7 cellular contexts compared by ENCODE assay signal in the genomic region with DNA sequence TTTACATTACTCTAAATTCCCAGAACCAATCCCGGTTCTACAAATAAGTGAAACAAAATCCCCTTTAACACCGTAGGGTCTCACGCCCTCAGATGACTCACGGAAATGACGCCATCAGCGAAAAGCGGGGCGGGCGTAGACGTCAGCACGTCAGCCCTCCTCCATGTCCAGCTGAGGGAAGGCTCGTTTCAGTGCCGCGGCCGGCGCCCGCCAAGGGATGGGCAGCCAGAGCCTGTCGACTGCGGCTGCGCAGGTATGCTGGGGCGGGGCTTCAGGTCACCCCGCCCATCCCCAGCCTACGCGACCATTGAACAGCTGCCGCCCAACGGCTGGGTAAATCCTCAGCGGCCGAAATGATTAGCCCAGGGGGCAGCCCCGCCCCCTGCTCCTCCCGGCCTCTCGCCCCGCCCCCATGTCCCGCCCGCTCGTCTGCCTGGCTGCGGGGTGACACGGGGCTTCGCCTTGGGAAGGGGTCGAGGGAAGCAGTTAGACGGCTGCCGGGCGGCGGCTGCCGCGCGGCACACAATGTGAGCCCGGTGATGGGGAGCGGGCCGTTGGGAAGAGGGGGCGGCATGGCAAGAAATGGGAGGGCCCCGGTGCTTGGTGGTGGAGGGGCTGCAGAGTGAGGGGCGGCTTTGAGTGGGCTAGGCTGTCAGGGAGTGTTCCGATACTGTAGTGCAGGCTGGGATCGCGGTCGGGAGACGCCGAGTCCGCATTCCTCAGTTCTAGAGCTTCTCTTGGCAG. TPM values are rescaled to one million over a fixed set of nuclear protein-coding genes. Genes with fewer than 3 reads are reported as not detected.
A peak's percentile ranks its signal among the peaks of the same experiment; 100 is the strongest.
DNase-seq lines count a peak whose midpoint lies in the region; ATAC-seq, FAIRE-seq and TF ChIP-seq lines count a peak whose summit lies in the region.

A gene (plus strand): TSS at position 420 of the 744 bp plus-strand sequence. CDS start 1,510 bp downstream, outside the sequence.

- peak within 1 kb of the TSS; percentile 71 for H3K9ac ChIP-seq in GM12878 (ENCODE audit: control insufficient read depth, insufficient read depth, low read length)

- CTCF ChIA-PET in GM12878 (lab: Yijun Ruan, JAX) = interaction anchor here (0.6 kb wide), 1 partner anchor 146 kb away, joined by 3 read pairs; no protein-coding TSS in a partner anchor

- no peak for TF ChIP-seq EP300 in GM12878 (IDR thresholded peaks at IDR 0.05; ENCODE audit: borderline replicate concordance in 1 of 2, control insufficient read depth in 1 of 2, low read depth in 2 of 2, low read length in 2 of 2)

- no TSS peak for BruUV-seq in GM12878 (replicated peaks; lab: Mats Ljungman, UMichigan)

- POLR2A ChIA-PET in GM12878 (lab: Charles Lee) = interaction anchor here (0.7 to 1.2 kb wide), 4 partner anchors 16 to 224 kb away, joined by 3 to 4 read pairs (median 4); a partner anchor contains a TSS

- DNase-seq in NCI-H2081 (lab: John Stamatoyannopoulos, UW) (peak; percentile 97), T1000 (lab: John Stamatoyannopoulos, UW) (peak; percentile 98), GM12878 (ENCODE audit: low read depth, low spot score) (peak; percentile 94), hippocampal formation (lab: John Stamatoyannopoulos, UW) (peak; percentile 95 to 98), retina (peak; percentile 99)

- intact Hi-C loops in GM12878 (cut with micrococcal nuclease; ENCODE audit: unreplicated experiment) = loop anchor here (2.0 kb wide), 2 partner anchors 104 to 224 kb away; a partner anchor contains a TSS

- TF ChIP-seq CTCF in GM12878 (IDR thresholded peaks at IDR 0.05 in 2 of 3, conservative IDR thresholded peaks at IDR 0.05 in 1 of 3; ENCODE audit: control insufficient read depth in 2 of 3, extremely low read depth in 1 of 3, insufficient read depth in 1 of 3, low read depth in 3 of 3, low read length in 3 of 3) = no peak

- peaks cover 3% of the 10 kb centered on the region; the same call in 1 of the 2 replicates for H3K4me1 ChIP-seq in GM12878 (ENCODE audit: control insufficient read depth, insufficient read depth, low read length)

- peak within 1 kb of the TSS; percentile 96 for H2AFZ ChIP-seq in GM12878 (ENCODE audit: control insufficient read depth, low read depth, low read length)

- WGBS in GM12878 (ENCODE audit: insufficient coverage, insufficient replicate concordance, low lambda C conversion rate, missing lambda C conversion rate) = 1% methylated on average over 55 of the region's 59 CpGs

- no peaks in the 10 kb centered on the region for H3K27me3 ChIP-seq in GM12878 (replicated peaks in 1 of 2; ENCODE audit: control insufficient read depth in 2 of 2, insufficient read depth in 2 of 2, low read length in 1 of 2)

- FAIRE-seq in GM12878 (lab: Jason Lieb, UNC) = peak; percentile 99

- SMC1A ChIA-PET in GM12878 (lab: Charles Lee; ENCODE audit: uncharacterized antibody, unreplicated experiment) = interaction anchor here (0.9 to 1.1 kb wide), 2 partner anchors 103 to 105 kb away, joined by 3 to 4 read pairs; a partner anchor contains a TSS

- H3K9me3 ChIP-seq in GM12878 (replicated peaks; ENCODE audit: control insufficient read depth, insufficient read depth, low read length) = no peaks in the 10 kb centered on the region

- peak within 1 kb of the TSS; percentile 96 for H3K4me3 ChIP-seq in GM12878

- TF ChIP-seq RAD21 in GM12878 (IDR thresholded peaks at IDR 0.05; ENCODE audit: insufficient read depth, low read depth, low read length) = no peak

- H3K4me2 ChIP-seq in GM12878 (ENCODE audit: control insufficient read depth, insufficient read depth) = peak within 1 kb of the TSS; percentile 89

- ATAC-seq in GM18508 (IDR thresholded peaks at IDR 0.05; ENCODE audit: insufficient read depth, unreplicated experiment) (peak; percentile 96), HG03025 (IDR thresholded peaks at IDR 0.05; ENCODE audit: low FRiP score, unreplicated experiment) (peak; percentile 97), GM12878 (peak; percentile 92)

- in situ Hi-C loops in GM12878 (cut with MboI) = no loop called here

- H3K79me2 ChIP-seq in GM12878 (ENCODE audit: control insufficient read depth, insufficient read depth, low read length) = peaks cover 19% of the 10 kb centered on the region

- peak within 1 kb of the TSS; percentile 91 for H3K27ac ChIP-seq in GM12878 (ENCODE audit: control insufficient read depth, insufficient read depth)

- H3K36me3 ChIP-seq in GM12878 (ENCODE audit: control insufficient read depth in 2 of 2, insufficient read depth in 2 of 2, low read length in 1 of 2) = no peaks in the 10 kb centered on the region

- RAD21 ChIA-PET in GM12878 (lab: Charles Lee; ENCODE audit: unreplicated experiment) = interaction anchor here (1.1 kb wide), 1 partner anchor 49 kb away, joined by 3 read pairs; no protein-coding TSS in a partner anchor

- H4K20me1 ChIP-seq in GM12878 (ENCODE audit: control insufficient read depth, insufficient read depth) = no peaks in the 10 kb centered on the region

- TF ChIP-seq POLR2A in GM12878 (IDR thresholded peaks at IDR 0.05; ENCODE audit: low read depth, low read length) = peak; percentile 82

TF ChIP-seq in GM12878, 131 proteins besides CTCF, POLR2A, EP300 and RAD21 (continues in another document):
- TF ChIP-seq, protein P1, sequence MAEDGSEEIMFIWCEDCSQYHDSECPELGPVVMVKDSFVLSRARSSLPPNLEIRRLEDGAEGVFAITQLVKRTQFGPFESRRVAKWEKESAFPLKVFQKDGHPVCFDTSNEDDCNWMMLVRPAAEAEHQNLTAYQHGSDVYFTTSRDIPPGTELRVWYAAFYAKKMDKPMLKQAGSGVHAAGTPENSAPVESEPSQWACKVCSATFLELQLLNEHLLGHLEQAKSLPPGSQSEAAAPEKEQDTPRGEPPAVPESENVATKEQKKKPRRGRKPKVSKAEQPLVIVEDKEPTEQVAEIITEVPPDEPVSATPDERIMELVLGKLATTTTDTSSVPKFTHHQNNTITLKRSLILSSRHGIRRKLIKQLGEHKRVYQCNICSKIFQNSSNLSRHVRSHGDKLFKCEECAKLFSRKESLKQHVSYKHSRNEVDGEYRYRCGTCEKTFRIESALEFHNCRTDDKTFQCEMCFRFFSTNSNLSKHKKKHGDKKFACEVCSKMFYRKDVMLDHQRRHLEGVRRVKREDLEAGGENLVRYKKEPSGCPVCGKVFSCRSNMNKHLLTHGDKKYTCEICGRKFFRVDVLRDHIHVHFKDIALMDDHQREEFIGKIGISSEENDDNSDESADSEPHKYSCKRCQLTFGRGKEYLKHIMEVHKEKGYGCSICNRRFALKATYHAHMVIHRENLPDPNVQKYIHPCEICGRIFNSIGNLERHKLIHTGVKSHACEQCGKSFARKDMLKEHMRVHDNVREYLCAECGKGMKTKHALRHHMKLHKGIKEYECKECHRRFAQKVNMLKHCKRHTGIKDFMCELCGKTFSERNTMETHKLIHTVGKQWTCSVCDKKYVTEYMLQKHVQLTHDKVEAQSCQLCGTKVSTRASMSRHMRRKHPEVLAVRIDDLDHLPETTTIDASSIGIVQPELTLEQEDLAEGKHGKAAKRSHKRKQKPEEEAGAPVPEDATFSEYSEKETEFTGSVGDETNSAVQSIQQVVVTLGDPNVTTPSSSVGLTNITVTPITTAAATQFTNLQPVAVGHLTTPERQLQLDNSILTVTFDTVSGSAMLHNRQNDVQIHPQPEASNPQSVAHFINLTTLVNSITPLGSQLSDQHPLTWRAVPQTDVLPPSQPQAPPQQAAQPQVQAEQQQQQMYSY (CRISPR knock-in tag; IDR thresholded peaks at IDR 0.05) = no peak
- TF ChIP-seq PAX8 (IDR thresholded peaks at IDR 0.05) = no peak
- TF ChIP-seq ZBED1 (IDR thresholded peaks at IDR 0.05; ENCODE audit: borderline replicate concordance) = no peak
- no peak for TF ChIP-seq IRF4 (IDR thresholded peaks at IDR 0.05; ENCODE audit: low read depth, low read length)
- TF ChIP-seq ZNF622 (IDR thresholded peaks at IDR 0.05) = no peak
- TF ChIP-seq MXI1 (IDR thresholded peaks at IDR 0.05; ENCODE audit: low read depth, low read length) = peak; percentile 44; the same call in 1 of the 2 replicates

RNA-seq across cellular contexts. Expression of the gene that starts here (rescaled TPM):
- 163 and 168 TPM in 2 replicates for total RNA-seq in GM12878 (2013; cell fraction: nucleolus; rRNA removed)
- total RNA-seq in GM12878 (2014; rRNA removed) (7.5 and 9.2 TPM in 2 replicates), GM12878 (2014; rRNA removed; fragmentation: Illumina TruSeq; extraction: Trizol) (10.7 and 12.4 TPM in 2 replicates), GM12878 (2021) (6.6 and 10.0 TPM in 2 replicates)
- 4.5 TPM for polyA plus RNA-seq in GM12878 (2011; ENCODE audit: low read depth)
- polyA plus RNA-seq in GM12878 (2011; rRNA removed) (7.4 and 8.7 TPM in 2 replicates), GM12878 (2014; fragmentation: Illumina TruSeq; extraction: Trizol) (11.3 and 16.1 TPM in 2 replicates), GM12878 (2014; fragmentation: Nextera tagmentation; extraction: Ambion mirVana) (1 to 10 TPM; 1.9 to 3.6 TPM), GM12878 (2014; rRNA removed) (2.6 and 3.3 TPM in 2 replicates), GM12878 (2016; fragmentation: Nextera tagmentation; extraction: Ambion mirVana) (1 to 10 TPM; 6.7 to 7.0 TPM)
- 1.9 and 2.6 TPM in 2 replicates for polyA plus RNA-seq in GM12878 (2011; cell fraction: cytosol; rRNA removed)
- polyA plus RNA-seq in GM12878 (2011; cell fraction: nucleus; rRNA removed) = 3.6 and 3.9 TPM in 2 replicates
- polyA plus RNA-seq in GM12878 (2012) = 4.9 and 7.9 TPM in 2 replicates
- polyA minus RNA-seq in GM12878 (2011; rRNA and poly(A)+ RNA removed) = 20.5 and 23.0 TPM in 2 replicates
- 6.0 and 10.6 TPM in 2 replicates for polyA minus RNA-seq in GM12878 (2011; cell fraction: cytosol; rRNA and poly(A)+ RNA removed)
- 16.2 and 19.3 TPM in 2 replicates for polyA minus RNA-seq in GM12878 (2011; cell fraction: nucleus; rRNA and poly(A)+ RNA removed)

Comparison
In these comparisons a context has a peak if more than half of its experiments do, and no peak if none do; other contexts are left out.
1. Peak in every context shown above with its lines: DNase-seq, ATAC-seq, H3K4me3 ChIP-seq and H3K27ac ChIP-seq.